In genomic region chr7:136637826-136638225, GRCh38 we compare ENCODE assay signal across 31 cellular contexts.
DNase-seq lines count a peak whose midpoint lies in the region; ATAC-seq lines count a peak whose summit lies in the region.
"Had no signal": no experiment of that assay in that cellular context is flagged by ENCODE, and none has a peak within 500 bp of the region (broad histone marks: within the 10 kb centered on the region; RNA-seq: fewer than 3 reads in every experiment).

No MANE protein-coding gene starts in this region.

- DNase-seq in GM03348 (ENCODE audit: low spot score), result peak; percentile 16
- peak; percentile 0 for DNase-seq in MG63
- peak; percentile 60 for DNase-seq in fibroblast of peridontal ligament (ENCODE audit: extremely low read depth)
- DNase-seq in renal cortical epithelial cell (ENCODE audit: low read depth), result peak; percentile 23
- DNase-seq in Karpas-422, result no peak
- no peak for DNase-seq in stimulated activated CD4-positive, alpha-beta T cell treated with anti-CD3 and anti-CD28 coated beads, Interleukin-15, amount 100 ng/mL, for 24 hours
- DNase-seq: activated CD4-positive, alpha-beta T cell treated with anti-CD3 and anti-CD28 coated beads, Interleukin-2, amount 50 U/mL, for 48 hours; activated naive CD8-positive, alpha-beta T cell treated with anti-CD3 and anti-CD28 coated beads, Interleukin-2, amount 50 U/mL, for 24 hours; activated T-cell treated with anti-CD3 and anti-CD28 coated beads, Interleukin-2, amount 50 U/mL, for 72 hours; BE2C; CD8-positive, alpha-beta memory T cell; colonic mucosa; effector CD8-positive, alpha-beta T cell; islet precursor cell; Kasumi-1; left ventricle myocardium inferior; mesenchymal stem cell; NCI-H146; NCI-H2107; NCI-H345; NCI-H69; PC-9; right cardiac atrium; stimulated activated CD4-positive, alpha-beta T cell treated with anti-CD3 and anti-CD28 coated beads, Interleukin-2, amount 100 ng/mL, for 24 hours; stimulated activated naive CD8-positive, alpha-beta T cell treated with anti-CD3 and anti-CD28 coated beads, Interleukin-15, Interleukin-2, amounts not matched to agents 100 U/mL and 50 U/mL, for 24 hours; T-helper 17 cell; testis had no signal

- no peaks in the 10 kb centered on the region for H4K20me1 ChIP-seq in Karpas-422 (ENCODE audit: insufficient read depth, low read depth, low read length)

- no peak overlapping the region for H3K4me2 ChIP-seq in Karpas-422 (ENCODE audit: low read depth, low read length, poor library complexity, severe bottlenecking)
- H3K4me2 ChIP-seq: PC-9 had no signal

- H3K79me2 ChIP-seq in Karpas-422 (ENCODE audit: low read length), result no peaks in the 10 kb centered on the region
- H3K79me2 ChIP-seq: parathyroid adenoma had no signal

- H3K9me2 ChIP-seq in Karpas-422 (replicated peaks; ENCODE audit: insufficient read depth, low read length), result no peaks in the 10 kb centered on the region; the same call in 1 of the 2 replicates

- no peaks in the 10 kb centered on the region for H3K4me1 ChIP-seq in Karpas-422 (ENCODE audit: low read length)
- H3K4me1 ChIP-seq: colonic mucosa, left ventricle myocardium inferior, parathyroid adenoma, testis had no signal

- H3K9me3 ChIP-seq in MG63 (no peaks in the 10 kb centered on the region), Karpas-422 (ENCODE audit: low read length) (no peaks in the 10 kb centered on the region)
- H3K9me3 ChIP-seq: BE2C, colonic mucosa, left ventricle myocardium inferior, testis had no signal

- H3K27me3 ChIP-seq in MG63 (no peaks in the 10 kb centered on the region), Karpas-422 (ENCODE audit: low read length) (0 out of 2 replicates have a peak, but pooled peaks cover 3% of the 10 kb centered on the region)
- H3K27me3 ChIP-seq: BE2C, colonic mucosa, testis had no signal

- H3K36me3 ChIP-seq in MG63 (no peaks in the 10 kb centered on the region), Karpas-422 (ENCODE audit: insufficient read depth, low read length) (no peaks in the 10 kb centered on the region)
- H3K36me3 ChIP-seq: BE2C, colonic mucosa, left ventricle myocardium inferior had no signal

- H3K4me3 ChIP-seq in MG63 (no peak overlapping the region), Karpas-422 (ENCODE audit: low read length) (no peak overlapping the region)
- H3K4me3 ChIP-seq: colonic mucosa, left ventricle myocardium inferior, PC-9, testis had no signal

- H3K27ac ChIP-seq in Karpas-422 (ENCODE audit: low read length), result no peak overlapping the region
- H3K27ac ChIP-seq: colonic mucosa, epithelial cell of prostate, left ventricle myocardium inferior, parathyroid adenoma, PC-9, testis had no signal

- H2AFZ ChIP-seq in Karpas-422 (ENCODE audit: low read length), result no peak overlapping the region
- H2AFZ ChIP-seq: parathyroid adenoma, PC-9 had no signal

- H3K9ac ChIP-seq in Karpas-422 (ENCODE audit: low read length), result no peak overlapping the region
- H3K9ac ChIP-seq: parathyroid adenoma had no signal

- no peak for ATAC-seq in HG03135 (IDR thresholded peaks at IDR 0.05; ENCODE audit: unreplicated experiment)
- ATAC-seq: activated naive CD8-positive, alpha-beta T cell treated with anti-CD3 and anti-CD28 coated beads, Interleukin-2, amount 50 U/mL, for 24 hours; activated T-cell treated with anti-CD3 and anti-CD28 coated beads, Interleukin-2, amount 50 U/mL, for 72 hours; right cardiac atrium; Right ventricle myocardium inferior; stimulated activated naive CD8-positive, alpha-beta T cell treated with anti-CD3 and anti-CD28 coated beads, Interleukin-15, Interleukin-2, amounts not matched to agents 100 U/mL and 50 U/mL, for 24 hours; T-helper 17 cell had no signal

Comparison
In these comparisons a context has a peak if more than half of its experiments do, and no peak if none do; other contexts are left out.
1. DNase-seq: peak in GM03348 (single experiment), MG63 (single experiment), fibroblast of peridontal ligament (single experiment) and renal cortical epithelial cell (single experiment); none in Karpas-422 (single experiment) and stimulated activated CD4-positive, alpha-beta T cell treated with anti-CD3 and anti-CD28 coated beads, Interleukin-15, amount 100 ng/mL, for 24 hours (single experiment).